22 cellular contexts compared by ENCODE assay signal in the genomic region with DNA sequence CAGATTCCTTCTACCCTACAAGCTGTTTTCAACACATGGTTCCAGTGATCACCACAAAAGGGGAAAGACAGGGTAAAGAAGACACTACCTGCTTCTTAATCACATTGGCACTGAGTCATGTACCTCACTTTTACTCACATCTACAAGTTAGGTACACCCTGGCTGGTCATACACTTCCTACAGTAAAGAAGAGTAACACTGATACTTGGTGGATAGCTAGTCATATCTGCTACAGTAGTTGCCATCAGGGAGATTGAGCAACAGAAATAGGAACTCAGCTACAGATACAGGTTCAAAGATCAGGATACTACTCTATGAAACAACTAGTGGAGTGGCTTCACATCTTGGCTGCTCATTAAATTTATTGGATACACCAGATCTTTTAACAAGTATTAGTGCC.
"Had no signal": no experiment of that assay in that cellular context is flagged by ENCODE, and none has a peak within 500 bp of the region (broad histone marks: within the 10 kb centered on the region; RNA-seq: fewer than 3 reads in every experiment).

No MANE protein-coding gene starts in this region.

- H3K27me3 Mint-ChIP-seq: activated CD8-positive, alpha-beta T cell treated with anti-CD3 and anti-CD28 coated beads for 36 hours; activated naive CD4-positive, alpha-beta T cell treated with anti-CD3 and anti-CD28 coated beads, Interleukin-2, amount 10 ng/mL, durations not matched to agents 7 days and 5 days; activated naive CD8-positive, alpha-beta T cell treated with anti-CD3 and anti-CD28 coated beads, Interleukin-2, amount 10 ng/mL, durations not matched to agents 7 days and 5 days had no signal

- DNase-seq: activated CD4-positive, CD25-positive, alpha-beta regulatory T cell; activated CD8-positive, alpha-beta memory T cell treated with anti-CD3 and anti-CD28 coated beads, Interleukin-2, amount 50 U/mL, for 4 hours; activated CD8-positive, alpha-beta T cell treated with anti-CD3 and anti-CD28 coated beads for 36 hours; activated gamma-delta T cell; activated naive CD4-positive, alpha-beta T cell treated with anti-CD3 and anti-CD28 coated beads, Interleukin-2, amount 10 ng/mL, durations not matched to agents 7 days and 5 days; activated naive CD8-positive, alpha-beta T cell treated with anti-CD3 and anti-CD28 coated beads, Interleukin-2, amount 10 ng/mL, durations not matched to agents 7 days and 5 days; activated T-cell treated with anti-CD3 and anti-CD28 coated beads, Interleukin-2, amount 50 U/mL, for 1 hour; aorta; caudate nucleus; colonic mucosa; Kasumi-1; KBM-7; NCI-H1105 treated with DMSO at 0.1 percent for 48 hours; NCI-H1436 treated with DMSO at 0.1 percent for 48 hours; NCI-H187; NCI-H2081; NCI-H510A treated with DMSO at 0.1 percent for 48 hours; NCI-H69; T-cell; T-helper 2 cell; T1000 had no signal

- H3K4me1 Mint-ChIP-seq: activated naive CD4-positive, alpha-beta T cell treated with anti-CD3 and anti-CD28 coated beads, Interleukin-2, amount 10 ng/mL, durations not matched to agents 7 days and 5 days; activated naive CD8-positive, alpha-beta T cell treated with anti-CD3 and anti-CD28 coated beads, Interleukin-2, amount 10 ng/mL, durations not matched to agents 7 days and 5 days; T-cell had no signal

- H3K9me3 Mint-ChIP-seq: activated CD8-positive, alpha-beta T cell treated with anti-CD3 and anti-CD28 coated beads for 36 hours; activated naive CD4-positive, alpha-beta T cell treated with anti-CD3 and anti-CD28 coated beads, Interleukin-2, amount 10 ng/mL, durations not matched to agents 7 days and 5 days; activated naive CD8-positive, alpha-beta T cell treated with anti-CD3 and anti-CD28 coated beads, Interleukin-2, amount 10 ng/mL, durations not matched to agents 7 days and 5 days; activated T-helper 1 cell treated with anti-CD3 and anti-CD28 coated beads, Interleukin-12 subunit alpha, Interleukin-12 subunit beta, Interleukin-2, Interleukin-4 antibody, amounts not matched to agents 30 ng/mL and 10 ng/mL and 1 ng/mL, durations not matched to agents 14 hours and 24 hours and 36 hours; T-cell had no signal

- H3K27ac Mint-ChIP-seq: activated CD8-positive, alpha-beta T cell treated with anti-CD3 and anti-CD28 coated beads for 36 hours; activated naive CD4-positive, alpha-beta T cell treated with anti-CD3 and anti-CD28 coated beads, Interleukin-2, amount 10 ng/mL, durations not matched to agents 7 days and 5 days; activated naive CD8-positive, alpha-beta T cell treated with anti-CD3 and anti-CD28 coated beads, Interleukin-2, amount 10 ng/mL, durations not matched to agents 7 days and 5 days; activated T-helper 1 cell treated with anti-CD3 and anti-CD28 coated beads, Interleukin-12 subunit alpha, Interleukin-12 subunit beta, Interleukin-2, Interleukin-4 antibody, amounts not matched to agents 30 ng/mL and 10 ng/mL and 1 ng/mL, durations not matched to agents 14 hours and 24 hours and 36 hours; T-cell had no signal

- ATAC-seq: activated CD8-positive, alpha-beta T cell treated with anti-CD3 and anti-CD28 coated beads for 36 hours; T-cell had no signal

- H3K4me3 Mint-ChIP-seq: activated CD8-positive, alpha-beta T cell treated with anti-CD3 and anti-CD28 coated beads for 36 hours; activated naive CD4-positive, alpha-beta T cell treated with anti-CD3 and anti-CD28 coated beads, Interleukin-2, amount 10 ng/mL, durations not matched to agents 7 days and 5 days; activated naive CD8-positive, alpha-beta T cell treated with anti-CD3 and anti-CD28 coated beads, Interleukin-2, amount 10 ng/mL, durations not matched to agents 7 days and 5 days; activated T-helper 1 cell treated with anti-CD3 and anti-CD28 coated beads, Interleukin-12 subunit alpha, Interleukin-12 subunit beta, Interleukin-2, Interleukin-4 antibody, amounts not matched to agents 30 ng/mL and 10 ng/mL and 1 ng/mL, durations not matched to agents 14 hours and 24 hours and 36 hours; T-cell had no signal

- H3K36me3 Mint-ChIP-seq: activated naive CD4-positive, alpha-beta T cell treated with anti-CD3 and anti-CD28 coated beads, Interleukin-2, amount 10 ng/mL, durations not matched to agents 7 days and 5 days; activated naive CD8-positive, alpha-beta T cell treated with anti-CD3 and anti-CD28 coated beads, Interleukin-2, amount 10 ng/mL, durations not matched to agents 7 days and 5 days; T-cell had no signal
